In genomic region chr1:40981702-40982448, GRCh38 we compare ENCODE assay signal across 9 cellular contexts. TPM values are rescaled to one million over a fixed set of nuclear protein-coding genes. Genes with fewer than 3 reads are reported as not detected.
DNase-seq lines count a peak whose midpoint lies in the region; ATAC-seq and TF ChIP-seq lines count a peak whose summit lies in the region.
"Had no signal": no experiment of that assay in that cellular context is flagged by ENCODE, and none has a peak within 500 bp of the region (broad histone marks: within the 10 kb centered on the region; RNA-seq: fewer than 3 reads in every experiment).

No MANE protein-coding gene starts in this region.

- no peak for TF ChIP-seq POLR2A in Peyer's patch (IDR thresholded peaks at IDR 0.05)

- H3K36me3 ChIP-seq in HAP-1 (replicated peaks) (peaks cover 41% of the 10 kb centered on the region), Peyer's patch (peaks cover 0 to 4% (median 0%) of the 10 kb centered on the region in 3 donors)

- TF ChIP-seq CTCF in 22Rv1 (IDR thresholded peaks at IDR 0.05) (no peak), Peyer's patch (IDR thresholded peaks at IDR 0.05) (no peak)

- H3K9me3 ChIP-seq in HAP-1 (no peaks in the 10 kb centered on the region), Peyer's patch (no peaks in the 10 kb centered on the region)

- in situ Hi-C loops in HAP-1 (cut with MboI; ENCODE audit: low sequenced_read_pairs) = no loop called here

- peaks cover 19% of the 10 kb centered on the region for H3K36me3 Mint-ChIP-seq in activated naive CD8-positive, alpha-beta T cell treated with anti-CD3 and anti-CD28 coated beads, Interleukin-2, amount 10 ng/mL, durations not matched to agents 7 days and 5 days

- POLR2A ChIA-PET in activated naive CD8-positive, alpha-beta T cell treated with anti-CD3 and anti-CD28 coated beads, Interleukin-2, amount 10 ng/mL, durations not matched to agents 7 days and 5 days (lab: Charles Lee) = interaction anchor here (0.9 kb wide), 1 partner anchor 10 kb away, joined by 3 read pairs; no protein-coding TSS in a partner anchor

- H3K4me3 Mint-ChIP-seq in activated naive CD8-positive, alpha-beta T cell treated with anti-CD3 and anti-CD28 coated beads, Interleukin-2, amount 10 ng/mL, durations not matched to agents 7 days and 5 days = peak overlapping the region; percentile 93

- no peak for ATAC-seq in activated naive CD8-positive, alpha-beta T cell treated with anti-CD3 and anti-CD28 coated beads, Interleukin-2, amount 10 ng/mL, durations not matched to agents 7 days and 5 days (ENCODE audit: low read depth)
- ATAC-seq in HG03108 (IDR thresholded peaks at IDR 0.05; ENCODE audit: unreplicated experiment) = no peak

- H3K27me3 Mint-ChIP-seq in activated naive CD8-positive, alpha-beta T cell treated with anti-CD3 and anti-CD28 coated beads, Interleukin-2, amount 10 ng/mL, durations not matched to agents 7 days and 5 days = no peaks in the 10 kb centered on the region

- peak overlapping the region; percentile 68 for H3K27ac Mint-ChIP-seq in activated naive CD8-positive, alpha-beta T cell treated with anti-CD3 and anti-CD28 coated beads, Interleukin-2, amount 10 ng/mL, durations not matched to agents 7 days and 5 days

- no peaks in the 10 kb centered on the region for H3K9me3 Mint-ChIP-seq in activated naive CD8-positive, alpha-beta T cell treated with anti-CD3 and anti-CD28 coated beads, Interleukin-2, amount 10 ng/mL, durations not matched to agents 7 days and 5 days

- peak overlapping the region; percentile 92; the same call in 1 of the 2 replicates for H3K27ac ChIP-seq in 22Rv1
- H3K27ac ChIP-seq in Peyer's patch = peak overlapping the region in 2 of 4 donors; percentile 38 to 92

- H3K4me3 ChIP-seq in HAP-1 (peak overlapping the region; percentile 91), Peyer's patch (no peak overlapping the region)

- no peak for DNase-seq in HAP-1 (ENCODE audit: low spot score in 2 of 2)
- no peak for DNase-seq in activated naive CD8-positive, alpha-beta T cell treated with anti-CD3 and anti-CD28 coated beads, Interleukin-2, amount 10 ng/mL, durations not matched to agents 7 days and 5 days
- DNase-seq in left kidney (ENCODE audit: low read depth, low spot score) = peak; percentile 24
- DNase-seq in RPMI8226 = no peak
- DNase-seq in mucosa of gallbladder (ENCODE audit: low spot score) = no peak
- no peak for DNase-seq in Peyer's patch
- DNase-seq: stimulated activated CD4-positive, alpha-beta T cell treated with anti-CD3 and anti-CD28 coated beads, Interleukin-4, amount 100 ng/mL, for 24 hours had no signal

- H3K4me1 ChIP-seq in HAP-1 (peaks cover 11% of the 10 kb centered on the region; the same call in 1 of the 2 replicates), Peyer's patch (peaks cover 0 to 13% (median 6%) of the 10 kb centered on the region in 4 donors)

- H3K4me1 Mint-ChIP-seq in activated naive CD8-positive, alpha-beta T cell treated with anti-CD3 and anti-CD28 coated beads, Interleukin-2, amount 10 ng/mL, durations not matched to agents 7 days and 5 days = peaks cover 37% of the 10 kb centered on the region

- H3K27me3 ChIP-seq in HAP-1 (ENCODE audit: low read depth) (no peaks in the 10 kb centered on the region), Peyer's patch (no peaks in the 10 kb centered on the region)

RNA-seq across cellular contexts. Expression of gene CTPS1, which starts 2.4 kb away (rescaled TPM):
- 10 to 100 TPM; 45.1 to 47.5 TPM for total RNA-seq in activated naive CD8-positive, alpha-beta T cell treated with anti-CD3 and anti-CD28 coated beads, Interleukin-2, amount 10 ng/mL, durations not matched to agents 7 days and 5 days
- 20.4 TPM for total RNA-seq in mucosa of gallbladder
- 100 to 1,000 TPM in 3 of 4 donors, 10 to 100 TPM in 1; 43.7 to 181 (median 107) TPM for total RNA-seq in Peyer's patch

RNA-seq across cellular contexts. Expression of gene SLFNL1, which starts 39.6 kb away (rescaled TPM):
- total RNA-seq in activated naive CD8-positive, alpha-beta T cell treated with anti-CD3 and anti-CD28 coated beads, Interleukin-2, amount 10 ng/mL, durations not matched to agents 7 days and 5 days = under 1 TPM; 0.55 to 0.60 TPM
- 0.60 TPM for total RNA-seq in mucosa of gallbladder
- total RNA-seq in Peyer's patch = 1 to 10 TPM in 1 of 4 donors, under 1 TPM in 2, not detected in 1; 0.85 to 1.6 (median 0.88) TPM
